ENCODE assay signal across 10 cellular contexts in genomic region chr17:17511971-17512858, GRCh38. TPM values are rescaled to one million over a fixed set of nuclear protein-coding genes. Genes with fewer than 3 reads are reported as not detected.
DNase-seq lines count a peak whose midpoint lies in the region; ATAC-seq and TF ChIP-seq lines count a peak whose summit lies in the region.
"Had no signal": no experiment of that assay in that cellular context is flagged by ENCODE, and none has a peak within 500 bp of the region (broad histone marks: within the 10 kb centered on the region; RNA-seq: fewer than 3 reads in every experiment).

No MANE protein-coding gene starts in this region.

- ATAC-seq in left lobe of liver = no peak

- H3K9me3 Mint-ChIP-seq in Calu3 (ENCODE audit: low read depth, unreplicated experiment) (no peaks in the 10 kb centered on the region), chondrocyte (ENCODE audit: low read depth) (no peaks in the 10 kb centered on the region), nephron (no peaks in the 10 kb centered on the region)

- H3K36me3 Mint-ChIP-seq in Calu3 (ENCODE audit: insufficient read depth, unreplicated experiment) (no peaks in the 10 kb centered on the region), chondrocyte (ENCODE audit: low read depth) (no peaks in the 10 kb centered on the region), nephron (ENCODE audit: low read depth) (no peaks in the 10 kb centered on the region)

- H3K4me3 Mint-ChIP-seq in Calu3 (ENCODE audit: low read depth, unreplicated experiment) = no peak overlapping the region
- no peak overlapping the region for H3K4me3 Mint-ChIP-seq in chondrocyte (ENCODE audit: unreplicated experiment)
- H3K4me3 Mint-ChIP-seq in nephron = no peak overlapping the region

- H3K27ac Mint-ChIP-seq in Calu3 (ENCODE audit: unreplicated experiment) (no peak overlapping the region), chondrocyte (ENCODE audit: unreplicated experiment) (no peak overlapping the region), nephron (peak overlapping the region in 2 of 3 experiments; percentile 35 to 50)

- intact Hi-C loops in Calu3 (cut with micrococcal nuclease; ENCODE audit: unreplicated experiment) = no loop called here

- CTCF ChIA-PET in Calu3 (lab: Charles Lee) = interaction anchor here (0.6 to 1.4 kb wide), 2 partner anchors 15 to 1193 kb away, joined by 5 to 6 read pairs; no protein-coding TSS in a partner anchor

- DNase-seq in Calu3 (peak; percentile 50), MV-4-11 (lab: John Stamatoyannopoulos, UW) (peak; percentile 79), chondrocyte (ENCODE audit: low spot score) (peak; percentile 79), NCI-H748 treated with DMSO at 0.1 percent for 48 hours (lab: John Stamatoyannopoulos, UW) (no peak), NCI-H2107 treated with DMSO at 0.1 percent for 48 hours (lab: John Stamatoyannopoulos, UW; ENCODE audit: unreplicated experiment) (no peak), left lobe of liver (ENCODE audit: low spot score) (no peak), NCI-H2227 (lab: John Stamatoyannopoulos, UW; ENCODE audit: unreplicated experiment) (no peak)
- DNase-seq: SIG-M5; stimulated activated CD8-positive, alpha-beta memory T cell treated with anti-CD3 and anti-CD28 coated beads, Interleukin-4, amount 100 ng/mL, for 48 hours had no signal

- H3K27me3 Mint-ChIP-seq in Calu3 (ENCODE audit: unreplicated experiment) (no peaks in the 10 kb centered on the region), chondrocyte (ENCODE audit: low read depth) (no peaks in the 10 kb centered on the region), nephron (ENCODE audit: low read depth) (peaks cover 5% of the 10 kb centered on the region)

- H3K4me1 Mint-ChIP-seq in Calu3 (ENCODE audit: low read depth, unreplicated experiment) (no peaks in the 10 kb centered on the region), chondrocyte (ENCODE audit: low read depth) (peaks cover 10% of the 10 kb centered on the region), nephron (peaks cover 44% of the 10 kb centered on the region)

- TF ChIP-seq CTCF in Calu3 (IDR thresholded peaks at IDR 0.05; ENCODE audit: unreplicated experiment) = no peak
- TF ChIP-seq CTCF in chondrocyte (IDR thresholded peaks at IDR 0.05) = no peak
- no peak for TF ChIP-seq CTCF in nephron (IDR thresholded peaks at IDR 0.05; ENCODE audit: unreplicated experiment in 3 of 3)

- no TSS peak for BruUV-seq in Calu3 (replicated peaks; lab: Mats Ljungman, UMichigan)

RNA-seq across cellular contexts. Expression of gene RASD1, which starts 16.0 kb away (rescaled TPM):
- total RNA-seq in Calu3 (2022) (not detected in 2 replicates), chondrocyte (0.31 to 0.72 TPM (median 0.42 TPM) in 3 replicates), left lobe of liver (1.1 TPM)

RNA-seq across cellular contexts. Expression of gene MED9, which starts 35.4 kb away (rescaled TPM):
- total RNA-seq in Calu3 (2022) (12.3 and 12.7 TPM in 2 replicates), chondrocyte (6.7 to 7.9 TPM (median 7.9 TPM) in 3 replicates), left lobe of liver (7.1 TPM)

Comparison
In these comparisons a context has a peak if more than half of its experiments do, and no peak if none do; other contexts are left out.
1. DNase-seq: peak in Calu3 (single experiment), MV-4-11 (single experiment) and chondrocyte (single experiment); none in NCI-H748 treated with DMSO at 0.1 percent for 48 hours (single experiment), NCI-H2107 treated with DMSO at 0.1 percent for 48 hours (single experiment), left lobe of liver (single experiment) and NCI-H2227 (single experiment).
2. H3K27ac Mint-ChIP-seq: peak in nephron (2 of 3); none in Calu3 (single experiment) and chondrocyte (single experiment).